ENCODE assay signal across 13 cellular contexts in genomic region chr7:100401811-100402210, GRCh38. TPM values are rescaled to one million over a fixed set of nuclear protein-coding genes. Genes with fewer than 3 reads are reported as not detected.
DNase-seq lines count a peak whose midpoint lies in the region; ATAC-seq and TF ChIP-seq lines count a peak whose summit lies in the region.
"Had no signal": no experiment of that assay in that cellular context is flagged by ENCODE, and none has a peak within 500 bp of the region (broad histone marks: within the 10 kb centered on the region; RNA-seq: fewer than 3 reads in every experiment).

No MANE protein-coding gene starts in this region.

- H3K36me3 Mint-ChIP-seq in dendritic cell treated with granulocyte-macrophage colony-stimulating factor and Interleukin-4, amounts not matched to agents 40 ng/mL and 50 ng/mL, for 4 days (ENCODE audit: low read depth), result peaks cover 92% of the 10 kb centered on the region

- peaks cover 60% of the 10 kb centered on the region for H3K4me1 Mint-ChIP-seq in dendritic cell treated with granulocyte-macrophage colony-stimulating factor and Interleukin-4, amounts not matched to agents 40 ng/mL and 50 ng/mL, for 4 days (ENCODE audit: low read depth)

- H3K36me3 ChIP-seq in neuronal stem cell (replicated peaks in 1 of 2; ENCODE audit: control insufficient read depth in 2 of 2, insufficient read depth in 2 of 2, low read length in 2 of 2) (no peaks in the 10 kb centered on the region), gastrocnemius medialis (no peaks in the 10 kb centered on the region)

- no peak overlapping the region for H2AK5ac ChIP-seq in neuronal stem cell (ENCODE audit: low read depth, low read length)

- ATAC-seq in gastrocnemius medialis, result no peak
- ATAC-seq: HCT116 had no signal

- H3K79me1 ChIP-seq in neuronal stem cell (ENCODE audit: low read depth, low read length), result no peaks in the 10 kb centered on the region

- peak overlapping the region; percentile 28 for H3K27ac Mint-ChIP-seq in dendritic cell treated with granulocyte-macrophage colony-stimulating factor and Interleukin-4, amounts not matched to agents 40 ng/mL and 50 ng/mL, for 4 days

- H4K8ac ChIP-seq in neuronal stem cell (ENCODE audit: low read depth, low read length), result no peak overlapping the region

- H3K9me3 ChIP-seq in neuronal stem cell (replicated peaks in 1 of 2; ENCODE audit: control insufficient read depth in 2 of 2, insufficient read depth in 1 of 2, low read depth in 1 of 2, low read length in 2 of 2) (no peaks in the 10 kb centered on the region), gastrocnemius medialis (no peaks in the 10 kb centered on the region)

- H3K9ac ChIP-seq in neuronal stem cell (ENCODE audit: low read depth, low read length, poor library complexity), result no peak overlapping the region
- H3K9ac ChIP-seq: GM23248 had no signal

- H3K4me2 ChIP-seq in neuronal stem cell (ENCODE audit: insufficient read depth, low read length, poor library complexity, severe bottlenecking), result no peak overlapping the region

- H3K14ac ChIP-seq in neuronal stem cell (ENCODE audit: low read length), result no peak overlapping the region

- TF ChIP-seq POLR2A in gastrocnemius medialis (IDR thresholded peaks at IDR 0.05), result no peak

- no peaks in the 10 kb centered on the region for H3K27me3 ChIP-seq in neuronal stem cell (ENCODE audit: control insufficient read depth in 3 of 3, insufficient read depth in 3 of 3, low read depth in 1 of 3, low read length in 3 of 3)
- H3K27me3 ChIP-seq in gastrocnemius medialis, result no peaks in the 10 kb centered on the region

- no peaks in the 10 kb centered on the region for H3K27me3 Mint-ChIP-seq in dendritic cell treated with granulocyte-macrophage colony-stimulating factor and Interleukin-4, amounts not matched to agents 40 ng/mL and 50 ng/mL, for 4 days

- intact Hi-C loops in dendritic cell treated with granulocyte-macrophage colony-stimulating factor and Interleukin-4, amounts not matched to agents 40 ng/mL and 50 ng/mL, for 4 days (cut with micrococcal nuclease), result no loop called here
- intact Hi-C loops in gastrocnemius medialis (cut with DNase I; ENCODE audit: low total_unique reads), result no loop called here

- no peak overlapping the region for H3K23ac ChIP-seq in neuronal stem cell (ENCODE audit: low read depth, low read length, poor library complexity)

- H3K4me1 ChIP-seq in neuronal stem cell (ENCODE audit: control insufficient read depth in 2 of 2, insufficient read depth in 1 of 2, low read depth in 1 of 2, low read length in 2 of 2) (peaks cover 0 to 8% of the 10 kb centered on the region in 2 donors), gastrocnemius medialis (no peaks in the 10 kb centered on the region)

- H3K4me3 ChIP-seq in neuronal stem cell (ENCODE audit: low read length in 2 of 2), result no peak overlapping the region
- no peak overlapping the region for H3K4me3 ChIP-seq in gastrocnemius medialis
- H3K4me3 ChIP-seq: GM23248 had no signal

- H2BK5ac ChIP-seq in neuronal stem cell (ENCODE audit: low read length), result no peak overlapping the region

- H3K4ac ChIP-seq in neuronal stem cell (ENCODE audit: low read length), result no peak overlapping the region

- no peak overlapping the region for H2BK120ac ChIP-seq in neuronal stem cell (ENCODE audit: low read depth, low read length)

- peak overlapping the region; percentile 6 for H2AFZ ChIP-seq in neuronal stem cell (ENCODE audit: low read length)
- H2AFZ ChIP-seq: GM23248 had no signal

- WGBS in neuronal stem cell (ENCODE audit: extremely low coverage in 2 of 2, insufficient read length in 2 of 2, insufficient replicate concordance in 1 of 2), 2 donors, result no CpG with 5 or more reads among the region's 5 CpGs

- H3K9me3 Mint-ChIP-seq in dendritic cell treated with granulocyte-macrophage colony-stimulating factor and Interleukin-4, amounts not matched to agents 40 ng/mL and 50 ng/mL, for 4 days, result no peaks in the 10 kb centered on the region

- no peak for TF ChIP-seq CTCF in gastrocnemius medialis (IDR thresholded peaks at IDR 0.05 in 4 of 5, conservative IDR thresholded peaks at IDR 0.05 in 1 of 5)

- no peak overlapping the region for H3K18ac ChIP-seq in neuronal stem cell (ENCODE audit: low read length)

- H3K27ac ChIP-seq in neuronal stem cell (replicated peaks; ENCODE audit: low read length), result no peak overlapping the region
- H3K27ac ChIP-seq in gastrocnemius medialis, result no peak overlapping the region
- H3K27ac ChIP-seq: 22Rv1, GM23248, HL-60 had no signal

- DNase-seq in DMS 273 (lab: John Stamatoyannopoulos, UW; ENCODE audit: unreplicated experiment), result peak; percentile 37
- DNase-seq in DMS 273 treated with DMSO at 0.1 percent for 48 hours (lab: John Stamatoyannopoulos, UW), result no peak
- DNase-seq in G401 (ENCODE audit: low spot score), result peak; percentile 95
- no peak for DNase-seq in neuronal stem cell (ENCODE audit: low spot score)
- DNase-seq in NCI-H1436 treated with DMSO at 0.1 percent for 48 hours (lab: John Stamatoyannopoulos, UW), result no peak
- no peak for DNase-seq in NCI-H524 treated with DMSO at 0.1 percent for 48 hours (lab: John Stamatoyannopoulos, UW)
- no peak for DNase-seq in gastrocnemius medialis
- DNase-seq: DMS79, GM23248 had no signal

- no peak overlapping the region for H2BK15ac ChIP-seq in neuronal stem cell (ENCODE audit: low read length)

- H2BK12ac ChIP-seq in neuronal stem cell (ENCODE audit: low read length), result no peak overlapping the region

- H3K4me3 Mint-ChIP-seq in dendritic cell treated with granulocyte-macrophage colony-stimulating factor and Interleukin-4, amounts not matched to agents 40 ng/mL and 50 ng/mL, for 4 days, result no peak overlapping the region

- in situ Hi-C loops in G401 (cut with HindIII; ENCODE audit: low sequenced_read_pairs) (no loop called here), gastrocnemius medialis (cut with MboI; ENCODE audit: low sequenced_read_pairs in 4 of 4) (no loop called here)

- no peak overlapping the region for H4K91ac ChIP-seq in neuronal stem cell (ENCODE audit: low read depth, low read length, poor library complexity)

RNA-seq across cellular contexts. Expression of gene ZCWPW1, which starts 26.7 kb away (rescaled TPM):
- total RNA-seq in G401 (2014; rRNA removed; shearing (Covaris generic)), result 0.54 and 0.62 TPM in 2 replicates
- polyA plus RNA-seq in neuronal stem cell (2013, experiment 1 of 2), result 2.3 TPM
- polyA plus RNA-seq in neuronal stem cell (2013, experiment 2 of 2), result 2.5 TPM
- total RNA-seq in gastrocnemius medialis, result 1 to 10 TPM; 1.6 to 8.5 (median 2.7) TPM

RNA-seq across cellular contexts. Expression of gene MEPCE, which starts 27.8 kb away (rescaled TPM):
- total RNA-seq in G401 (2014; rRNA removed; shearing (Covaris generic)), result 42.5 and 57.7 TPM in 2 replicates
- polyA plus RNA-seq in neuronal stem cell (2013, experiment 1 of 2), result 17.9 TPM
- polyA plus RNA-seq in neuronal stem cell (2013, experiment 2 of 2), result 17.2 TPM
- 10 to 100 TPM; 23.5 to 39.9 (median 28.6) TPM for total RNA-seq in gastrocnemius medialis

RNA-seq across cellular contexts. Expression of gene PILRA, which starts 28.5 kb away (rescaled TPM):
- total RNA-seq in G401 (2014; rRNA removed; shearing (Covaris generic)), result 1.6 TPM in 1 of 2 replicates, not detected in the other
- polyA plus RNA-seq in neuronal stem cell (2013, experiment 1 of 2), result 4.9 TPM
- polyA plus RNA-seq in neuronal stem cell (2013, experiment 2 of 2), result 5.1 TPM
- 1 to 10 TPM in 3 of 4 donors, under 1 TPM in 1; 0.62 to 5.4 (median 2.0) TPM for total RNA-seq in gastrocnemius medialis
- total RNA-seq: GM23248 had no signal

RNA-seq across cellular contexts. Expression of gene PPP1R35, which starts 34.5 kb away (rescaled TPM):
- 56.1 and 59.4 TPM in 2 replicates for total RNA-seq in G401 (2014; rRNA removed; shearing (Covaris generic))
- polyA plus RNA-seq in neuronal stem cell (2013, experiment 1 of 2), result 72.3 TPM
- 69.0 TPM for polyA plus RNA-seq in neuronal stem cell (2013, experiment 2 of 2)
- 10 to 100 TPM in 3 of 4 donors, 1 to 10 TPM in 1; 5.1 to 16.0 (median 13.0) TPM for total RNA-seq in gastrocnemius medialis

RNA-seq across cellular contexts. Expression of gene PILRB, which starts 43.9 kb away (rescaled TPM):
- 14.7 and 21.5 TPM in 2 replicates for total RNA-seq in G401 (2014; rRNA removed; shearing (Covaris generic))
- 19.3 TPM for polyA plus RNA-seq in neuronal stem cell (2013, experiment 1 of 2)
- 18.7 TPM for polyA plus RNA-seq in neuronal stem cell (2013, experiment 2 of 2)
- 10 to 100 TPM; 11.8 to 32.4 (median 20.8) TPM for total RNA-seq in gastrocnemius medialis

Comparison
In these comparisons a context has a peak if more than half of its experiments do, and no peak if none do; other contexts are left out.
1. DNase-seq: peak in DMS 273 (single experiment) and G401 (single experiment); none in DMS 273 treated with DMSO at 0.1 percent for 48 hours (single experiment), neuronal stem cell (single experiment), NCI-H1436 treated with DMSO at 0.1 percent for 48 hours (single experiment), NCI-H524 treated with DMSO at 0.1 percent for 48 hours (single experiment) and gastrocnemius medialis (0 of 2).